In genomic region chr1:156858555-156858956, GRCh38 we compare ENCODE assay signal across 13 cellular contexts. TPM values are rescaled to one million over a fixed set of nuclear protein-coding genes. Genes with fewer than 3 reads are reported as not detected.
A peak's percentile ranks its signal among the peaks of the same experiment; 100 is the strongest.
DNase-seq lines count a peak whose midpoint lies in the region; ATAC-seq lines count a peak whose summit lies in the region.
"Had no signal": no experiment of that assay in that cellular context is flagged by ENCODE, and none has a peak within 500 bp of the region (broad histone marks: within the 10 kb centered on the region; RNA-seq: fewer than 3 reads in every experiment).

No MANE protein-coding gene starts in this region.

- POLR2A ChIA-PET in activated naive CD8-positive, alpha-beta T cell treated with anti-CD3 and anti-CD28 coated beads, Interleukin-2, amount 10 ng/mL, durations not matched to agents 7 days and 5 days (lab: Charles Lee) = interaction anchor here (1.2 to 6.7 kb wide), 5 partner anchors 10 to 130 kb away, joined by 5 to 54 read pairs (median 9); partner anchors contain the start of genes ISG20L2 and METTL25B

- ATAC-seq in activated CD8-positive, alpha-beta memory T cell treated with anti-CD3 and anti-CD28 coated beads, Interleukin-2, amount 10 ng/mL, durations not matched to agents 7 days and 5 days = no peak
- no peak for ATAC-seq in activated naive CD8-positive, alpha-beta T cell treated with anti-CD3 and anti-CD28 coated beads, Interleukin-2, amount 10 ng/mL, durations not matched to agents 7 days and 5 days (ENCODE audit: low read depth)
- no peak for ATAC-seq in stimulated activated effector memory CD8-positive, alpha-beta T cell treated with anti-CD3 and anti-CD28 coated beads, Interleukin-12 subunit alpha, Interleukin-12 subunit beta, amount 100 ng/mL, for 72 hours

- H3K4me3 ChIP-seq in iPS-20b (ENCODE audit: low read length) = peak overlapping the region; percentile 73; the same call in 1 of the 2 replicates

- H3K27me3 ChIP-seq in iPS-20b (ENCODE audit: insufficient read depth, low read length) = peaks cover 90% of the 10 kb centered on the region

- no peaks in the 10 kb centered on the region for H3K36me3 Mint-ChIP-seq in activated CD8-positive, alpha-beta memory T cell treated with anti-CD3 and anti-CD28 coated beads, Interleukin-2, amount 10 ng/mL, durations not matched to agents 7 days and 5 days
- H3K36me3 Mint-ChIP-seq in activated naive CD8-positive, alpha-beta T cell treated with anti-CD3 and anti-CD28 coated beads, Interleukin-2, amount 10 ng/mL, durations not matched to agents 7 days and 5 days = peaks cover 2% of the 10 kb centered on the region
- no peaks in the 10 kb centered on the region for H3K36me3 Mint-ChIP-seq in stimulated activated effector memory CD8-positive, alpha-beta T cell treated with anti-CD3 and anti-CD28 coated beads, Interleukin-12 subunit alpha, Interleukin-12 subunit beta, amount 100 ng/mL, for 72 hours

- H3K9me3 ChIP-seq in iPS-20b (ENCODE audit: insufficient read depth, low read depth, low read length) = peaks cover 4% of the 10 kb centered on the region; the same call in 1 of the 2 replicates

- no peaks in the 10 kb centered on the region for H3K36me3 ChIP-seq in iPS-20b (ENCODE audit: insufficient read depth, low read depth, low read length)

- peaks cover 50% of the 10 kb centered on the region for H3K27me3 Mint-ChIP-seq in activated CD8-positive, alpha-beta memory T cell treated with anti-CD3 and anti-CD28 coated beads, Interleukin-2, amount 10 ng/mL, durations not matched to agents 7 days and 5 days
- peaks cover 37% of the 10 kb centered on the region for H3K27me3 Mint-ChIP-seq in activated naive CD8-positive, alpha-beta T cell treated with anti-CD3 and anti-CD28 coated beads, Interleukin-2, amount 10 ng/mL, durations not matched to agents 7 days and 5 days

- H3K27ac Mint-ChIP-seq in activated CD8-positive, alpha-beta memory T cell treated with anti-CD3 and anti-CD28 coated beads, Interleukin-2, amount 10 ng/mL, durations not matched to agents 7 days and 5 days = no peak overlapping the region
- H3K27ac Mint-ChIP-seq in activated naive CD8-positive, alpha-beta T cell treated with anti-CD3 and anti-CD28 coated beads, Interleukin-2, amount 10 ng/mL, durations not matched to agents 7 days and 5 days = no peak overlapping the region
- no peak overlapping the region for H3K27ac Mint-ChIP-seq in stimulated activated effector memory CD8-positive, alpha-beta T cell treated with anti-CD3 and anti-CD28 coated beads, Interleukin-12 subunit alpha, Interleukin-12 subunit beta, amount 100 ng/mL, for 72 hours

- no peak overlapping the region for H3K9ac ChIP-seq in iPS-20b (ENCODE audit: low read depth, low read length)

- peaks cover 5% of the 10 kb centered on the region; the same call in 1 of the 2 replicates for H3K4me1 ChIP-seq in iPS-20b (ENCODE audit: insufficient read depth, low read length)

- H3K9me3 Mint-ChIP-seq in activated CD8-positive, alpha-beta memory T cell treated with anti-CD3 and anti-CD28 coated beads, Interleukin-2, amount 10 ng/mL, durations not matched to agents 7 days and 5 days (ENCODE audit: low read depth) = no peaks in the 10 kb centered on the region
- H3K9me3 Mint-ChIP-seq in activated naive CD8-positive, alpha-beta T cell treated with anti-CD3 and anti-CD28 coated beads, Interleukin-2, amount 10 ng/mL, durations not matched to agents 7 days and 5 days = no peaks in the 10 kb centered on the region
- no peaks in the 10 kb centered on the region for H3K9me3 Mint-ChIP-seq in stimulated activated effector memory CD8-positive, alpha-beta T cell treated with anti-CD3 and anti-CD28 coated beads, Interleukin-12 subunit alpha, Interleukin-12 subunit beta, amount 100 ng/mL, for 72 hours

- H3K4me1 Mint-ChIP-seq in activated CD8-positive, alpha-beta memory T cell treated with anti-CD3 and anti-CD28 coated beads, Interleukin-2, amount 10 ng/mL, durations not matched to agents 7 days and 5 days = peaks cover 35% of the 10 kb centered on the region
- peaks cover 31% of the 10 kb centered on the region for H3K4me1 Mint-ChIP-seq in activated naive CD8-positive, alpha-beta T cell treated with anti-CD3 and anti-CD28 coated beads, Interleukin-2, amount 10 ng/mL, durations not matched to agents 7 days and 5 days
- H3K4me1 Mint-ChIP-seq in stimulated activated effector memory CD8-positive, alpha-beta T cell treated with anti-CD3 and anti-CD28 coated beads, Interleukin-12 subunit alpha, Interleukin-12 subunit beta, amount 100 ng/mL, for 72 hours = peaks cover 42% of the 10 kb centered on the region

- DNase-seq in activated CD8-positive, alpha-beta memory T cell treated with anti-CD3 and anti-CD28 coated beads, Interleukin-2, amount 10 ng/mL, durations not matched to agents 7 days and 5 days = no peak
- no peak for DNase-seq in activated CD8-positive, alpha-beta memory T cell treated with anti-CD3 and anti-CD28 coated beads, Interleukin-2, amount 50 U/mL, for 48 hours
- no peak for DNase-seq in activated naive CD8-positive, alpha-beta T cell treated with anti-CD3 and anti-CD28 coated beads, Interleukin-2, amount 10 ng/mL, durations not matched to agents 7 days and 5 days
- no peak for DNase-seq in stimulated activated effector memory CD8-positive, alpha-beta T cell treated with anti-CD3 and anti-CD28 coated beads, Interleukin-12 subunit alpha, Interleukin-12 subunit beta, amount 100 ng/mL, for 72 hours (ENCODE audit: low spot score in 2 of 2)
- DNase-seq in NCI-H524 (lab: John Stamatoyannopoulos, UW) (no peak), UCSD-AML1 (lab: John Stamatoyannopoulos, UW; ENCODE audit: unreplicated experiment) (no peak)
- no peak for DNase-seq in central memory CD4-positive, alpha-beta T cell
- DNase-seq: NK-92 treated with Interleukin-12 subunit alpha and Interleukin-12 subunit beta, amount 100 ng/mL, for 24 hours had no signal

- H3K4me3 Mint-ChIP-seq in activated CD8-positive, alpha-beta memory T cell treated with anti-CD3 and anti-CD28 coated beads, Interleukin-2, amount 10 ng/mL, durations not matched to agents 7 days and 5 days = peak overlapping the region; percentile 19
- H3K4me3 Mint-ChIP-seq in activated naive CD8-positive, alpha-beta T cell treated with anti-CD3 and anti-CD28 coated beads, Interleukin-2, amount 10 ng/mL, durations not matched to agents 7 days and 5 days = peak overlapping the region; percentile 61
- H3K4me3 Mint-ChIP-seq in stimulated activated effector memory CD8-positive, alpha-beta T cell treated with anti-CD3 and anti-CD28 coated beads, Interleukin-12 subunit alpha, Interleukin-12 subunit beta, amount 100 ng/mL, for 72 hours = peak overlapping the region; percentile 74

- H3K27ac ChIP-seq in iPS-20b (ENCODE audit: low read length) = no peak overlapping the region
- H3K27ac ChIP-seq: C4-2B, VCaP had no signal

- CTCF ChIA-PET in activated CD8-positive, alpha-beta memory T cell treated with anti-CD3 and anti-CD28 coated beads, Interleukin-2, amount 10 ng/mL, durations not matched to agents 7 days and 5 days (lab: Charles Lee) = interaction anchor here (0.8 to 21.5 kb wide), 14 partner anchors 9 to 197 kb away, joined by 3 to 600 read pairs (median 26); partner anchors contain the start of genes ISG20L2, METTL25B, PEAR1 and SH2D2A

RNA-seq across cellular contexts. Expression of gene INSRR, which starts 0.4 kb away (rescaled TPM):
- total RNA-seq in activated CD8-positive, alpha-beta memory T cell treated with anti-CD3 and anti-CD28 coated beads, Interleukin-2, amount 10 ng/mL, durations not matched to agents 7 days and 5 days = under 1 TPM; 0.09 to 0.19 TPM
- under 1 TPM; 0.47 to 0.48 TPM for total RNA-seq in activated naive CD8-positive, alpha-beta T cell treated with anti-CD3 and anti-CD28 coated beads, Interleukin-2, amount 10 ng/mL, durations not matched to agents 7 days and 5 days
- total RNA-seq: epithelial cell of proximal tubule, lower leg skin had no signal

RNA-seq across cellular contexts. Expression of gene NTRK1, which starts 2.1 kb away (rescaled TPM):
- total RNA-seq in activated CD8-positive, alpha-beta memory T cell treated with anti-CD3 and anti-CD28 coated beads, Interleukin-2, amount 10 ng/mL, durations not matched to agents 7 days and 5 days = 1 to 10 TPM; 2.8 to 8.8 TPM
- total RNA-seq in activated naive CD8-positive, alpha-beta T cell treated with anti-CD3 and anti-CD28 coated beads, Interleukin-2, amount 10 ng/mL, durations not matched to agents 7 days and 5 days = 10 to 100 TPM; 13.7 to 13.9 TPM
- total RNA-seq: epithelial cell of proximal tubule had no signal

RNA-seq across cellular contexts. Expression of gene PEAR1, which starts 35.0 kb away (rescaled TPM):
- total RNA-seq in activated CD8-positive, alpha-beta memory T cell treated with anti-CD3 and anti-CD28 coated beads, Interleukin-2, amount 10 ng/mL, durations not matched to agents 7 days and 5 days = not detected
- total RNA-seq in activated naive CD8-positive, alpha-beta T cell treated with anti-CD3 and anti-CD28 coated beads, Interleukin-2, amount 10 ng/mL, durations not matched to agents 7 days and 5 days = under 1 TPM; 0.28 TPM

RNA-seq across cellular contexts. Expression of gene SH2D2A, which starts 41.9 kb away (rescaled TPM):
- 100 to 1,000 TPM; 157 to 205 TPM for total RNA-seq in activated CD8-positive, alpha-beta memory T cell treated with anti-CD3 and anti-CD28 coated beads, Interleukin-2, amount 10 ng/mL, durations not matched to agents 7 days and 5 days
- 10 to 100 TPM; 86.0 to 89.2 TPM for total RNA-seq in activated naive CD8-positive, alpha-beta T cell treated with anti-CD3 and anti-CD28 coated beads, Interleukin-2, amount 10 ng/mL, durations not matched to agents 7 days and 5 days

Comparison
In these comparisons a context has a peak if more than half of its experiments do, and no peak if none do; other contexts are left out.
1. H3K4me3 Mint-ChIP-seq: peak in every context shown above with its lines; median percentile 74 in stimulated activated effector memory CD8-positive, alpha-beta T cell treated with anti-CD3 and anti-CD28 coated beads, Interleukin-12 subunit alpha, Interleukin-12 subunit beta, amount 100 ng/mL, for 72 hours; 61 in activated naive CD8-positive, alpha-beta T cell treated with anti-CD3 and anti-CD28 coated beads, Interleukin-2, amount 10 ng/mL, durations not matched to agents 7 days and 5 days; 19 in activated CD8-positive, alpha-beta memory T cell treated with anti-CD3 and anti-CD28 coated beads, Interleukin-2, amount 10 ng/mL, durations not matched to agents 7 days and 5 days.